Comparison of ENCODE assay signal across 1 cellular context in the genomic region with DNA sequence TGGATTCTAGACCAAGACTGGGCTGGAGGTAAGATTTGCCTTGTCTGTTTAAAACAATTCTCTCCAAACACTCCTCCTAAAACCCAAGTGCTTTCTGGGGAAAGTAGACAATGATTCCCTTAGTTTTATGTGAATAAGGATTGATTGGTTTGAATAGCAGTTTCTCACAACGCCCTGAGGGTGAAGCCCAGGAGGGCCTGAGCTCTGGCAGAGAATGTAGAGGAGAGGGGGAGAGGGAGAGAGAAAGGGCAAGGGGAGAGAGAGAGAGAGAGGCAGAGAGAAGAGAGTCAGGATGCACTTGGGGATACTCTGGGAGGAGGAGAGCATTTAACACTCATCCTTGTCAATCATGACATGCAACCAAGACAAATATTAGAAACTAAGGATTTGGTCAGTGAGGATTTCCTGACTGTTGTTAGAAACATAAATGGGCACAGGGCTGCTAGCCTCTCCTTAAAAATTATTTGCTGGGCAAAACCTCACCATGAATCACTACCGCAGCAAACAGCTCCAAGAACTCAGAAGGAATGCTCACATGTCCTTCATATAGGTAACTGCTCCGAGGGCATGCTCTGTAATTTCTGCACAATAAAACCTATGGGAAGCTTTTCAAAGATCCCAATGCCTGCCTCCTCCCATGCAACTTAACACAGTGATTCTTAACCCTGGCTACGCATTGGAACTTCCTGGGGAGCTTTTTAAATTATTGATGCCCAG.
TF ChIP-seq lines count a peak whose summit lies in the region.

No MANE protein-coding gene starts in this region.

TF ChIP-seq in WTC11, 78 proteins besides CTCF, POLR2A, EP300 and RAD21 (continued from another document):
- TF ChIP-seq AFF4 (CRISPR knock-in tag; IDR thresholded peaks at IDR 0.05; ENCODE audit: borderline replicate concordance) (no peak), SMAD4 (CRISPR knock-in tag; IDR thresholded peaks at IDR 0.05) (no peak)
